ENCODE assay signal across 10 cellular contexts in genomic region chr15:65595960-65596359, GRCh38. TPM values are rescaled to one million over a fixed set of nuclear protein-coding genes. Genes with fewer than 3 reads are reported as not detected.
DNase-seq lines count a peak whose midpoint lies in the region; ATAC-seq, FAIRE-seq and TF ChIP-seq lines count a peak whose summit lies in the region.
"Had no signal": no experiment of that assay in that cellular context is flagged by ENCODE, and none has a peak within 500 bp of the region (broad histone marks: within the 10 kb centered on the region; RNA-seq: fewer than 3 reads in every experiment).

No MANE protein-coding gene starts in this region.

- 78 to 83% methylated on average over 3 of the region's 3 CpGs for WGBS in heart right ventricle, 2 donors

- no peaks in the 10 kb centered on the region for H3K9me3 Mint-ChIP-seq in activated T-cell treated with anti-CD3 and anti-CD28 coated beads, Interleukin-2, amount 50 U/mL, for 24 hours

- H3K4me1 Mint-ChIP-seq in activated T-cell treated with anti-CD3 and anti-CD28 coated beads, Interleukin-2, amount 50 U/mL, for 24 hours (ENCODE audit: low read depth), result peaks cover 2% of the 10 kb centered on the region

- POLR2A ChIA-PET in RWPE1 (lab: Yijun Ruan, JAX; ENCODE audit: low non-redundant PET), result no interaction called here

- no peak overlapping the region for H3K27ac ChIP-seq in heart right ventricle
- no peak overlapping the region for H3K27ac ChIP-seq in right atrium auricular region
- no peak overlapping the region for H3K27ac ChIP-seq in RWPE1

- FAIRE-seq in urothelium cell line (lab: Jason Lieb, UNC) (no peak), RCC 7860 (lab: Jason Lieb, UNC) (no peak)

- DNase-seq in heart right ventricle (no peak), right atrium auricular region (ENCODE audit: low spot score) (no peak), RWPE1 (ENCODE audit: low spot score) (no peak), fibroblast of pulmonary artery (ENCODE audit: low read depth) (peak; percentile 27), urothelium cell line (ENCODE audit: low spot score) (peak; percentile 36), RCC 7860 (ENCODE audit: low spot score) (no peak)
- no peak for DNase-seq in activated T-cell treated with anti-CD3 and anti-CD28 coated beads, Interleukin-2, amount 50 U/mL, for 24 hours
- DNase-seq: left cardiac atrium had no signal

- TF ChIP-seq CTCF in heart right ventricle (IDR thresholded peaks at IDR 0.05) (peak in 5 of 9 donors; percentile 8 to 42 (median 24)), right atrium auricular region (IDR thresholded peaks at IDR 0.05) (no peak), RWPE1 (conservative IDR thresholded peaks at IDR 0.05; ENCODE audit: low read depth) (peak; percentile 25), fibroblast of pulmonary artery (IDR thresholded peaks at IDR 0.05; ENCODE audit: low read length, missing control alignments) (peak; percentile 32)

- no peaks in the 10 kb centered on the region for H3K4me1 ChIP-seq in heart right ventricle
- H3K4me1 ChIP-seq in right atrium auricular region, result no peaks in the 10 kb centered on the region

- H3K27me3 Mint-ChIP-seq in activated T-cell treated with anti-CD3 and anti-CD28 coated beads, Interleukin-2, amount 50 U/mL, for 24 hours, result no peaks in the 10 kb centered on the region
- H3K27me3 Mint-ChIP-seq: activated naive CD8-positive, alpha-beta T cell had no signal

- CTCF ChIA-PET in RWPE1 (lab: Yijun Ruan, JAX), result interaction anchor here (0.7 kb wide), 1 partner anchor 271 kb away, joined by 3 read pairs; no protein-coding TSS in a partner anchor

- no peak overlapping the region for H3K4me3 Mint-ChIP-seq in activated T-cell treated with anti-CD3 and anti-CD28 coated beads, Interleukin-2, amount 50 U/mL, for 24 hours
- H3K4me3 Mint-ChIP-seq: activated naive CD8-positive, alpha-beta T cell had no signal

- H3K4me3 ChIP-seq in heart right ventricle, result no peak overlapping the region
- no peak overlapping the region for H3K4me3 ChIP-seq in right atrium auricular region
- H3K4me3 ChIP-seq in fibroblast of pulmonary artery (replicated peaks; ENCODE audit: low read depth, low read length), result no peak overlapping the region

- H3K27me3 ChIP-seq in heart right ventricle (no peaks in the 10 kb centered on the region), right atrium auricular region (no peaks in the 10 kb centered on the region)

- no peak overlapping the region for H3K27ac Mint-ChIP-seq in activated T-cell treated with anti-CD3 and anti-CD28 coated beads, Interleukin-2, amount 50 U/mL, for 24 hours
- H3K27ac Mint-ChIP-seq: activated naive CD8-positive, alpha-beta T cell had no signal

- ATAC-seq in heart right ventricle (no peak), GM19397 (IDR thresholded peaks at IDR 0.05; ENCODE audit: unreplicated experiment) (no peak)
- ATAC-seq: left cardiac atrium had no signal

- H3K36me3 Mint-ChIP-seq in activated T-cell treated with anti-CD3 and anti-CD28 coated beads, Interleukin-2, amount 50 U/mL, for 24 hours (ENCODE audit: low read depth), result peaks cover 93% of the 10 kb centered on the region

- no peaks in the 10 kb centered on the region for H3K9me3 ChIP-seq in heart right ventricle
- no peaks in the 10 kb centered on the region for H3K9me3 ChIP-seq in right atrium auricular region

- intact Hi-C loops in heart right ventricle (cut with DNase I), result no loop called here

- peaks cover 0 to 100% (median 72%) of the 10 kb centered on the region in 9 donors for H3K36me3 ChIP-seq in heart right ventricle
- peaks cover 89% of the 10 kb centered on the region for H3K36me3 ChIP-seq in right atrium auricular region

RNA-seq across cellular contexts. Expression of gene INTS14, which starts 15.0 kb away (rescaled TPM):
- total RNA-seq in heart right ventricle, result 10 to 100 TPM; 11.1 to 18.4 (median 14.7) TPM
- 10 to 100 TPM in 1 of 2 donors, 1 to 10 TPM in 1; 9.1 to 12.1 TPM for polyA plus RNA-seq in heart right ventricle
- total RNA-seq in right atrium auricular region, result 10 to 100 TPM; 15.3 to 19.7 TPM

RNA-seq across cellular contexts. Expression of gene SLC24A1, which starts 25.8 kb away (rescaled TPM):
- total RNA-seq in heart right ventricle (1 to 10 TPM; 1.3 to 5.3 (median 2.2) TPM), right atrium auricular region (1 to 10 TPM; 1.9 to 2.8 TPM)
- polyA plus RNA-seq in heart right ventricle, result 1 to 10 TPM; 1.2 to 1.5 TPM

Comparison
In these comparisons a context has a peak if more than half of its experiments do, and no peak if none do; other contexts are left out.
1. CTCF ChIP-seq: peak in heart right ventricle (5 of 9), RWPE1 (single experiment) and fibroblast of pulmonary artery (single experiment); none in right atrium auricular region (0 of 2).
2. DNase-seq: peak in fibroblast of pulmonary artery (single experiment) and urothelium cell line (single experiment); none in heart right ventricle (0 of 2), right atrium auricular region (single experiment), RWPE1 (single experiment), activated T-cell treated with anti-CD3 and anti-CD28 coated beads, Interleukin-2, amount 50 U/mL, for 24 hours (single experiment) and RCC 7860 (single experiment).